Comparison of ENCODE assay signal across 30 cellular contexts in the genomic region with DNA sequence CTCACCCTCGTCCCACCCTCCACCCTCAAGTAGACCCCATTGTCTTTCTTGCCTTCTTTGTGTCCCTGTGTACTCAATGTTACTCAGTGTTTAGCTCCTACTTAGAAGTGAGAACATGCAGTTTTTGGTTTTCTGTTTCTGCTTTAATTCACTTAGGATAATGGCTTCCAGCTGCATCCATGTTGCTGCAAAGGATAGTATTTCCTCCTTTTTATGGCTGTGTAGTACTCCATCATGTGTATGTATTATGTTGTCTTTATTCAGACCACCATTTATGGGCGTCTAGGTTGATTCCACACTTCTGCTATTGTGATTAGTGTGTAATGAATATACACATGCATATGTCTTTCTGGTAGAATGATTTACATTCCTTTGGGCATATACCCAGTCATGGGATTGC.
"Had no signal": no experiment of that assay in that cellular context is flagged by ENCODE, and none has a peak within 500 bp of the region (broad histone marks: within the 10 kb centered on the region; RNA-seq: fewer than 3 reads in every experiment).

No MANE protein-coding gene starts in this region.

- H3K36me3 ChIP-seq: neural progenitor cell, uterus had no signal

- H3K4me3 ChIP-seq: left lung, lower lobe of right lung, neural progenitor cell, right atrium auricular region, right lobe of liver, smooth muscle cell, suprapubic skin, thoracic aorta, tibial artery, uterus had no signal

- H3K27me3 ChIP-seq: left lung, neural progenitor cell, neutrophil, right atrium auricular region, right lobe of liver, suprapubic skin, tibial artery, uterus had no signal

- H3K4me1 ChIP-seq: left lung, neural progenitor cell, parathyroid adenoma, right lobe of liver, suprapubic skin had no signal

- H3K27ac ChIP-seq: left lung, lower lobe of right lung, neural progenitor cell, neutrophil, parathyroid adenoma, right lobe of liver, thoracic aorta, tibial artery, uterus had no signal

- ATAC-seq: left colon; left lung; lower lobe of right lung; natural killer cell; right lobe of liver; stimulated activated memory B cell treated with anti-CD40 and anti-IgM and Interleukin-4, amounts not matched to agents 10 μg/mL and 1 μg/mL and 100 μg/mL, for 72 hours; stimulated activated naive CD8-positive, alpha-beta T cell treated with anti-CD3 and anti-CD28 coated beads, Interleukin-15, amount 100 ng/mL, for 72 hours had no signal

- FAIRE-seq: islet of Langerhans, kidney had no signal

- H3K9ac ChIP-seq: neural progenitor cell, parathyroid adenoma had no signal

- H3K9me3 ChIP-seq: left lung, lower lobe of right lung, neutrophil, right atrium auricular region, right lobe of liver, suprapubic skin, thoracic aorta, tibial artery, uterus had no signal

- H2AFZ ChIP-seq: neural progenitor cell, parathyroid adenoma had no signal

- DNase-seq: hypothalamus; immature natural killer cell; kidney; left colon; left lung; lower lobe of right lung; mammary epithelial cell; mesenchymal stem cell; naive B cell; natural killer cell; nephron progenitor cell; occipital lobe; right lobe of liver; stimulated activated CD4-positive, alpha-beta T cell treated with anti-CD3 and anti-CD28 coated beads, Interleukin-1b, Interleukin-23, amount 100 ng/mL, for 48 hours; stimulated activated CD4-positive, alpha-beta T cell treated with anti-CD3 and anti-CD28 coated beads, Interleukin-2, amount 100 ng/mL, for 48 hours; stimulated activated CD4-positive, alpha-beta T cell treated with anti-CD3 and anti-CD28 coated beads, Interleukin-4, amount 100 ng/mL, for 4 hours; stimulated activated CD8-positive, alpha-beta memory T cell treated with anti-CD3 and anti-CD28 coated beads, Interleukin-4, amount 100 ng/mL, for 48 hours; stimulated activated naive CD4-positive, alpha-beta T cell treated with Interleukin-2 at 50 U/mL for 16 hours; stimulated activated naive CD8-positive, alpha-beta T cell treated with anti-CD3 and anti-CD28 coated beads, Interleukin-15, amount 100 ng/mL, for 72 hours; tibial artery; uterus had no signal

- H3K4me2 ChIP-seq: neural progenitor cell had no signal
